In the genomic region with DNA sequence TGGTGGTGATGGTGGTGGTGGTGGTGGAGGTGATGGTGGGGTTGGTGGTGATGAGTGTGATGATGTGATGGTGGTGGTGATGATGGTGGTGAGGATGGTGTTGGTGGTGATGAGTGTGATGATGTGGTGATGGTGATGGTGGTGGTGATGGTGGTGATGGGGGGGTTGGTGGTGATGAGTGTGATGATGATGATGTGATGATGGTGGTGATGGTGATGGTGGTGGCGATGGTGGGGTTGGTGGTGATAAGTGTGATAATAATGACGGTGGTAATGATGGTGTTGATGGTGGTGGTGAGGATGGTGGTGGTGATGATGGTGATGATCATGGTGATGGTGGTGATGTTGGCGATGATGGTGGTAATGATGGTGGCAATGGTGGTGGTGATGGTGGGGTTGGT, we compare ENCODE assay signal across 26 cellular contexts.
A peak's percentile ranks its signal among the peaks of the same experiment; 100 is the strongest.
DNase-seq lines count a peak whose midpoint lies in the region; ATAC-seq lines count a peak whose summit lies in the region.
"Had no signal": no experiment of that assay in that cellular context is flagged by ENCODE, and none has a peak within 500 bp of the region (broad histone marks: within the 10 kb centered on the region; RNA-seq: fewer than 3 reads in every experiment).

No MANE protein-coding gene starts in this region.

- peak overlapping the region; percentile 71 for H3K27ac Mint-ChIP-seq in activated naive CD8-positive, alpha-beta T cell treated with anti-CD3 and anti-CD28 coated beads, Interleukin-2, amount 10 ng/mL, durations not matched to agents 7 days and 5 days
- no peak overlapping the region for H3K27ac Mint-ChIP-seq in activated naive CD8-positive, alpha-beta T cell treated with anti-CD3 and anti-CD28 coated beads, Interleukin-2, amount 50 U/mL, for 24 hours
- peak overlapping the region; percentile 7 to 61 for H3K27ac Mint-ChIP-seq in effector memory CD8-positive, alpha-beta T cell
- peak overlapping the region; percentile 38 to 76 for H3K27ac Mint-ChIP-seq in natural killer cell treated with Interleukin-12 subunit alpha and Interleukin-12 subunit beta and Interleukin-15 and Interleukin-18, amount 100 ng/mL, for 72 hours
- H3K27ac Mint-ChIP-seq: CD14-positive monocyte had no signal

- peaks cover 25% of the 10 kb centered on the region for H3K36me3 Mint-ChIP-seq in activated naive CD8-positive, alpha-beta T cell treated with anti-CD3 and anti-CD28 coated beads, Interleukin-2, amount 10 ng/mL, durations not matched to agents 7 days and 5 days
- H3K36me3 Mint-ChIP-seq in activated naive CD8-positive, alpha-beta T cell treated with anti-CD3 and anti-CD28 coated beads, Interleukin-2, amount 50 U/mL, for 24 hours (ENCODE audit: low read depth), result peaks cover 9% of the 10 kb centered on the region
- no peaks in the 10 kb centered on the region for H3K36me3 Mint-ChIP-seq in effector memory CD8-positive, alpha-beta T cell (ENCODE audit: insufficient read depth)
- peaks cover 8% of the 10 kb centered on the region for H3K36me3 Mint-ChIP-seq in natural killer cell treated with Interleukin-12 subunit alpha and Interleukin-12 subunit beta and Interleukin-15 and Interleukin-18, amount 100 ng/mL, for 72 hours
- H3K36me3 Mint-ChIP-seq: CD8-positive, alpha-beta memory T cell had no signal

- H3K4me3 Mint-ChIP-seq in activated naive CD8-positive, alpha-beta T cell treated with anti-CD3 and anti-CD28 coated beads, Interleukin-2, amount 10 ng/mL, durations not matched to agents 7 days and 5 days, result no peak overlapping the region
- H3K4me3 Mint-ChIP-seq in activated naive CD8-positive, alpha-beta T cell treated with anti-CD3 and anti-CD28 coated beads, Interleukin-2, amount 50 U/mL, for 24 hours, result no peak overlapping the region
- H3K4me3 Mint-ChIP-seq in effector memory CD8-positive, alpha-beta T cell, result no peak overlapping the region
- no peak overlapping the region for H3K4me3 Mint-ChIP-seq in natural killer cell treated with Interleukin-12 subunit alpha and Interleukin-12 subunit beta and Interleukin-15 and Interleukin-18, amount 100 ng/mL, for 72 hours
- H3K4me3 Mint-ChIP-seq: CD14-positive monocyte; CD8-positive, alpha-beta memory T cell had no signal

- peaks cover 4% of the 10 kb centered on the region for H3K4me1 Mint-ChIP-seq in activated naive CD8-positive, alpha-beta T cell treated with anti-CD3 and anti-CD28 coated beads, Interleukin-2, amount 10 ng/mL, durations not matched to agents 7 days and 5 days
- peaks cover 7% of the 10 kb centered on the region for H3K4me1 Mint-ChIP-seq in activated naive CD8-positive, alpha-beta T cell treated with anti-CD3 and anti-CD28 coated beads, Interleukin-2, amount 50 U/mL, for 24 hours
- peaks cover 2 to 9% of the 10 kb centered on the region in 2 donors for H3K4me1 Mint-ChIP-seq in effector memory CD8-positive, alpha-beta T cell (ENCODE audit: low read depth in 2 of 2)
- peaks cover 11 to 12% of the 10 kb centered on the region in 2 donors for H3K4me1 Mint-ChIP-seq in natural killer cell treated with Interleukin-12 subunit alpha and Interleukin-12 subunit beta and Interleukin-15 and Interleukin-18, amount 100 ng/mL, for 72 hours (ENCODE audit: low read depth in 2 of 2)
- H3K4me1 Mint-ChIP-seq: CD14-positive monocyte; CD8-positive, alpha-beta memory T cell had no signal

- H3K27me3 Mint-ChIP-seq in activated naive CD8-positive, alpha-beta T cell treated with anti-CD3 and anti-CD28 coated beads, Interleukin-2, amount 10 ng/mL, durations not matched to agents 7 days and 5 days, result no peaks in the 10 kb centered on the region
- H3K27me3 Mint-ChIP-seq in activated naive CD8-positive, alpha-beta T cell treated with anti-CD3 and anti-CD28 coated beads, Interleukin-2, amount 50 U/mL, for 24 hours, result no peaks in the 10 kb centered on the region
- H3K27me3 Mint-ChIP-seq in effector memory CD8-positive, alpha-beta T cell, result no peaks in the 10 kb centered on the region
- H3K27me3 Mint-ChIP-seq in natural killer cell treated with Interleukin-12 subunit alpha and Interleukin-12 subunit beta and Interleukin-15 and Interleukin-18, amount 100 ng/mL, for 72 hours, result no peaks in the 10 kb centered on the region

- POLR2A ChIA-PET in activated naive CD8-positive, alpha-beta T cell treated with anti-CD3 and anti-CD28 coated beads, Interleukin-2, amount 10 ng/mL, durations not matched to agents 7 days and 5 days (lab: Charles Lee), result no interaction called here

- peaks cover 7% of the 10 kb centered on the region for H3K9me3 Mint-ChIP-seq in activated naive CD8-positive, alpha-beta T cell treated with anti-CD3 and anti-CD28 coated beads, Interleukin-2, amount 10 ng/mL, durations not matched to agents 7 days and 5 days
- H3K9me3 Mint-ChIP-seq in activated naive CD8-positive, alpha-beta T cell treated with anti-CD3 and anti-CD28 coated beads, Interleukin-2, amount 50 U/mL, for 24 hours, result peaks cover 6% of the 10 kb centered on the region
- peaks cover 8 to 16% of the 10 kb centered on the region in 2 donors for H3K9me3 Mint-ChIP-seq in effector memory CD8-positive, alpha-beta T cell
- H3K9me3 Mint-ChIP-seq in natural killer cell treated with Interleukin-12 subunit alpha and Interleukin-12 subunit beta and Interleukin-15 and Interleukin-18, amount 100 ng/mL, for 72 hours, result peaks cover 11% of the 10 kb centered on the region
- H3K9me3 Mint-ChIP-seq: CD8-positive, alpha-beta memory T cell had no signal

- DNase-seq in activated naive CD8-positive, alpha-beta T cell treated with anti-CD3 and anti-CD28 coated beads, Interleukin-2, amount 10 ng/mL, durations not matched to agents 7 days and 5 days, result no peak
- no peak for DNase-seq in activated naive CD8-positive, alpha-beta T cell treated with anti-CD3 and anti-CD28 coated beads, Interleukin-2, amount 50 U/mL, for 24 hours
- DNase-seq in effector memory CD8-positive, alpha-beta T cell, result no peak
- DNase-seq in natural killer cell treated with Interleukin-12 subunit alpha and Interleukin-12 subunit beta and Interleukin-15 and Interleukin-18, amount 100 ng/mL, for 72 hours (ENCODE audit: low spot score), result no peak
- no peak for DNase-seq in NCI-H2107 treated with DMSO at 0.1 percent for 48 hours (lab: John Stamatoyannopoulos, UW; ENCODE audit: unreplicated experiment)
- DNase-seq: BE2C; CD8-positive, alpha-beta memory T cell; DMS 273 treated with DMSO at 0.1 percent for 48 hours; DMS79; EL; GDM1; IMR-90; NCI-H1048; NCI-H1417; NCI-H1694 treated with DMSO at 0.1 percent for 48 hours; NCI-H2081; NCI-H2171; NCI-H226; NCI-H510A; NCI-H69; SHP77 had no signal

- no peak for ATAC-seq in activated naive CD8-positive, alpha-beta T cell treated with anti-CD3 and anti-CD28 coated beads, Interleukin-2, amount 10 ng/mL, durations not matched to agents 7 days and 5 days (ENCODE audit: low read depth)
- no peak for ATAC-seq in activated naive CD8-positive, alpha-beta T cell treated with anti-CD3 and anti-CD28 coated beads, Interleukin-2, amount 50 U/mL, for 24 hours
- ATAC-seq in effector memory CD8-positive, alpha-beta T cell (replicated peaks), result no peak
- ATAC-seq in natural killer cell treated with Interleukin-12 subunit alpha and Interleukin-12 subunit beta and Interleukin-15 and Interleukin-18, amount 100 ng/mL, for 72 hours, result no peak
- ATAC-seq in HG03378 (IDR thresholded peaks at IDR 0.05; ENCODE audit: unreplicated experiment) (no peak), GM19397 (IDR thresholded peaks at IDR 0.05; ENCODE audit: unreplicated experiment) (no peak)
- ATAC-seq: HCT116, Panc1 had no signal
